8 cellular contexts compared by ENCODE assay signal in genomic region chr9:6757988-6758417, GRCh38. TPM values are rescaled to one million over a fixed set of nuclear protein-coding genes. Genes with fewer than 3 reads are reported as not detected.
A peak's percentile ranks its signal among the peaks of the same experiment; 100 is the strongest.
DNase-seq lines count a peak whose midpoint lies in the region; ATAC-seq and TF ChIP-seq lines count a peak whose summit lies in the region.

No MANE protein-coding gene starts in this region.

- intact Hi-C loops in mammary epithelial cell (cut with micrococcal nuclease) (loop anchor here (5.0 kb wide), 2 partner anchors 76 to 346 kb away; partner anchors contain the start of gene UHRF2), right lobe of liver (cut with DNase I) (no loop called here), transverse colon (cut with DNase I; ENCODE audit: low total_unique reads) (loop anchor here (2.0 kb wide), 1 partner anchor 345 kb away; the partner anchor contains the start of gene UHRF2)

- dilution Hi-C loops in mammary epithelial cell (cut with HindIII; ENCODE audit: low sequenced_read_pairs) = no loop called here

- H4K20me1 ChIP-seq in mammary epithelial cell (ENCODE audit: insufficient read depth, low read length) = no peaks in the 10 kb centered on the region

- TF ChIP-seq EP300 in transverse colon (IDR thresholded peaks at IDR 0.05; ENCODE audit: low read depth) = no peak

- no TSS peak for BruUV-seq in mammary epithelial cell (replicated peaks; lab: Mats Ljungman, UMichigan)

- H3K4me1 ChIP-seq in mammary epithelial cell (ENCODE audit: insufficient read depth, low read length) (peaks cover 5% of the 10 kb centered on the region), right lobe of liver (peaks cover 0 to 12% (median 2%) of the 10 kb centered on the region in 4 donors), transverse colon (peaks cover 3 to 14% (median 8%) of the 10 kb centered on the region in 4 donors)

- ATAC-seq in GM21390 (IDR thresholded peaks at IDR 0.05; ENCODE audit: unreplicated experiment) = peak; percentile 14
- peak; percentile 76 to 89 (median 84) for ATAC-seq in right lobe of liver

- H3K79me2 ChIP-seq in mammary epithelial cell (ENCODE audit: insufficient read depth, low read length) = peaks cover 48% of the 10 kb centered on the region

- no peaks in the 10 kb centered on the region for H3K27me3 ChIP-seq in HL-60 (ENCODE audit: insufficient read depth, poor library complexity, severe bottlenecking)
- H3K27me3 ChIP-seq in mammary epithelial cell (ENCODE audit: insufficient read depth, low read length) = no peaks in the 10 kb centered on the region
- H3K27me3 ChIP-seq in right lobe of liver = no peaks in the 10 kb centered on the region
- no peaks in the 10 kb centered on the region for H3K27me3 ChIP-seq in transverse colon

- peak overlapping the region; percentile 96 for H2AFZ ChIP-seq in mammary epithelial cell (ENCODE audit: low read depth, low read length)

- H3K9ac ChIP-seq in mammary epithelial cell (ENCODE audit: insufficient read depth, low read length) = peak overlapping the region; percentile 96

- TF ChIP-seq POLR2A in right lobe of liver (IDR thresholded peaks at IDR 0.05) = no peak
- TF ChIP-seq POLR2A in transverse colon (IDR thresholded peaks at IDR 0.05) = no peak

- DNase-seq in COLO829 (ENCODE audit: low spot score) (peak; percentile 85), HL-60 (ENCODE audit: low read depth in 1 of 2, low spot score in 1 of 2) (no peak), mammary epithelial cell (no peak), right lobe of liver (peak in 1 of 3 donors; percentile 97), transverse colon (no peak), cortex of kidney (lab: John Stamatoyannopoulos, UW) (no peak), T-helper 9 cell (no peak)

- H3K27ac ChIP-seq in HL-60 (replicated peaks) (peak overlapping the region; percentile 98), mammary epithelial cell (ENCODE audit: insufficient read depth, low read depth, low read length) (peak overlapping the region; percentile 95), right lobe of liver (peak overlapping the region; percentile 98 to 100 (median 99)), transverse colon (peak overlapping the region; percentile 96 to 99 (median 98))

- H3K9me3 ChIP-seq in mammary epithelial cell (replicated peaks; ENCODE audit: insufficient read depth, low read length) = no peaks in the 10 kb centered on the region
- H3K9me3 ChIP-seq in right lobe of liver = no peaks in the 10 kb centered on the region
- no peaks in the 10 kb centered on the region for H3K9me3 ChIP-seq in transverse colon

- WGBS in mammary epithelial cell (ENCODE audit: low coverage, missing lambda C conversion rate) = 0% methylated on average over 13 of the region's 50 CpGs
- WGBS in right lobe of liver (ENCODE audit: insufficient coverage, low coverage, low lambda C conversion rate, missing lambda C conversion rate) = 0% methylated on average over 4 of the region's 50 CpGs
- WGBS in transverse colon (ENCODE audit: low coverage in 1 of 2), 2 donors = 1% methylated on average over 41 of the region's 50 CpGs; no CpG with 5 or more reads in 1 of the 2 donors

- H3K36me3 ChIP-seq in mammary epithelial cell (ENCODE audit: insufficient read depth, low read length) = no peaks in the 10 kb centered on the region
- no peaks in the 10 kb centered on the region for H3K36me3 ChIP-seq in right lobe of liver
- H3K36me3 ChIP-seq in transverse colon = no peaks in the 10 kb centered on the region

- CTCF ChIA-PET in mammary epithelial cell (lab: Charles Lee; ENCODE audit: low non-redundant PET) = no interaction called here

- TF ChIP-seq CTCF in HL-60 (IDR thresholded peaks at IDR 0.05; ENCODE audit: insufficient read depth, low read length) = no peak
- TF ChIP-seq CTCF in mammary epithelial cell (conservative IDR thresholded peaks at IDR 0.05 in 1 of 2, IDR thresholded peaks at IDR 0.05 in 1 of 2; ENCODE audit: extremely low read depth in 1 of 2, insufficient read depth in 1 of 2, low read depth in 1 of 2, low read length in 2 of 2) = no peak
- TF ChIP-seq CTCF in right lobe of liver (IDR thresholded peaks at IDR 0.05) = no peak
- no peak for TF ChIP-seq CTCF in transverse colon (IDR thresholded peaks at IDR 0.05)

- peak overlapping the region; percentile 80 for H3K4me3 ChIP-seq in HL-60 (replicated peaks; ENCODE audit: insufficient read depth, low read length)
- H3K4me3 ChIP-seq in mammary epithelial cell (replicated peaks in 1 of 3; ENCODE audit: insufficient read depth in 1 of 3, low read depth in 2 of 3, low read length in 3 of 3) = peak overlapping the region; percentile 80 to 97 (median 89)
- H3K4me3 ChIP-seq in right lobe of liver = peak overlapping the region; percentile 88 to 96 (median 89)
- peak overlapping the region; percentile 63 to 94 (median 85) for H3K4me3 ChIP-seq in transverse colon

- peak overlapping the region; percentile 84 for H3K4me2 ChIP-seq in mammary epithelial cell (ENCODE audit: insufficient read depth, low read depth, low read length)

- in situ Hi-C loops in mammary epithelial cell (cut with MboI; ENCODE audit: low sequenced_read_pairs in 2 of 2) (no loop called here), transverse colon (cut with MboI; ENCODE audit: low pct_ligation_motif_present in 1 of 4, low pct_unique_long_range_greater_than_20kb in 1 of 4, low sequenced_read_pairs in 3 of 4) (loop anchor here in 1 of 4 donors (10.0 kb wide), 1 partner anchor 73 kb away; no protein-coding TSS in a partner anchor)

RNA-seq across cellular contexts. Expression of gene KDM4C, which starts 0.2 kb away (rescaled TPM):
- total RNA-seq in mammary epithelial cell (10 to 100 TPM; 27.2 to 34.7 TPM), right lobe of liver (10 to 100 TPM; 14.1 to 20.9 (median 15.3) TPM), transverse colon (10 to 100 TPM; 75.0 to 95.9 (median 88.9) TPM)
- 11.4 TPM for polyA plus RNA-seq in mammary epithelial cell
- 33.3 TPM for polyA minus RNA-seq in mammary epithelial cell

Comparison
In these comparisons a context has a peak if more than half of its experiments do, and no peak if none do; other contexts are left out.
1. intact Hi-C loops: an anchor here in mammary epithelial cell (5.0 kb wide) and transverse colon (2.0 kb wide); none called in right lobe of liver.